ENCODE assay signal across 9 cellular contexts in genomic region chr9:124855944-124856773, GRCh38. TPM values are rescaled to one million over a fixed set of nuclear protein-coding genes. Genes with fewer than 3 reads are reported as not detected.
DNase-seq lines count a peak whose midpoint lies in the region; TF ChIP-seq lines count a peak whose summit lies in the region.
"Had no signal": no experiment of that assay in that cellular context is flagged by ENCODE, and none has a peak within 500 bp of the region (broad histone marks: within the 10 kb centered on the region; RNA-seq: fewer than 3 reads in every experiment).

No MANE protein-coding gene starts in this region.

- H3K27me3 Mint-ChIP-seq in activated CD4-positive, alpha-beta T cell treated with anti-CD3 and anti-CD28 coated beads, Interleukin-2, amount 10 ng/mL, durations not matched to agents 7 days and 5 days, result peaks cover 3% of the 10 kb centered on the region

- H3K27ac Mint-ChIP-seq in activated CD4-positive, alpha-beta T cell treated with anti-CD3 and anti-CD28 coated beads, Interleukin-2, amount 10 ng/mL, durations not matched to agents 7 days and 5 days, result no peak overlapping the region

- POLR2A ChIA-PET in activated CD4-positive, alpha-beta T cell treated with anti-CD3 and anti-CD28 coated beads, Interleukin-2, amount 10 ng/mL, durations not matched to agents 7 days and 5 days (lab: Charles Lee), result interaction anchor here (0.7 kb wide), 1 partner anchor 61 kb away, joined by 3 read pairs; no protein-coding TSS in a partner anchor

- H3K9ac ChIP-seq in smooth muscle cell (ENCODE audit: low read depth), result no peak overlapping the region

- H3K9me3 ChIP-seq in smooth muscle cell (replicated peaks; ENCODE audit: low read depth), result no peaks in the 10 kb centered on the region

- H3K27ac ChIP-seq in smooth muscle cell (ENCODE audit: low read depth), result no peak overlapping the region

- peaks cover 26% of the 10 kb centered on the region for H3K79me2 ChIP-seq in smooth muscle cell (ENCODE audit: low read depth)

- in situ Hi-C loops in astrocyte of the spinal cord (cut with HindIII; ENCODE audit: low sequenced_read_pairs), result no loop called here

- H3K27me3 ChIP-seq in smooth muscle cell (ENCODE audit: low read depth), result no peaks in the 10 kb centered on the region

- DNase-seq in activated CD4-positive, alpha-beta T cell treated with anti-CD3 and anti-CD28 coated beads, Interleukin-2, amount 50 U/mL, for 48 hours, result peak; percentile 33 to 53
- DNase-seq in activated CD4-positive, alpha-beta T cell treated with anti-CD3 and anti-CD28 coated beads, Interleukin-2, amount 10 ng/mL, durations not matched to agents 7 days and 5 days, result no peak
- DNase-seq in LNCaP clone FGC (ENCODE audit: low read depth), result no peak
- no peak for DNase-seq in astrocyte of the spinal cord (ENCODE audit: low read depth, low spot score)
- DNase-seq in retinal pigment epithelial cell (ENCODE audit: low read depth), result no peak
- DNase-seq in NCI-H2227 treated with DMSO at 0.1 percent for 48 hours (lab: John Stamatoyannopoulos, UW), result no peak
- DNase-seq in central memory CD4-positive, alpha-beta T cell, result no peak
- DNase-seq in smooth muscle cell (lab: John Stamatoyannopoulos, UW; ENCODE audit: unreplicated experiment), result no peak

- peaks cover 4% of the 10 kb centered on the region for H3K36me3 ChIP-seq in smooth muscle cell (ENCODE audit: low read depth)

- peaks cover 26% of the 10 kb centered on the region for H3F3A ChIP-seq in smooth muscle cell (ENCODE audit: low read depth)

- peak; percentile 46 for TF ChIP-seq CTCF in LNCaP clone FGC (IDR thresholded peaks at IDR 0.05; ENCODE audit: control insufficient read depth, extremely low read depth, insufficient read depth)
- TF ChIP-seq CTCF in astrocyte of the spinal cord (IDR thresholded peaks at IDR 0.05; ENCODE audit: low read depth, low read length), result peak; percentile 59
- peak; percentile 64 for TF ChIP-seq CTCF in retinal pigment epithelial cell (conservative IDR thresholded peaks at IDR 0.05; ENCODE audit: low read depth, low read length)
- TF ChIP-seq CTCF in smooth muscle cell (IDR thresholded peaks at IDR 0.05; ENCODE audit: borderline replicate concordance, insufficient read depth, poor library complexity, severe bottlenecking), result no peak

- peaks cover 51% of the 10 kb centered on the region for H4K20me1 ChIP-seq in smooth muscle cell (ENCODE audit: low read depth)

- H3K4me1 Mint-ChIP-seq in activated CD4-positive, alpha-beta T cell treated with anti-CD3 and anti-CD28 coated beads, Interleukin-2, amount 10 ng/mL, durations not matched to agents 7 days and 5 days, result peaks cover 30% of the 10 kb centered on the region

- no peak overlapping the region for H3K4me2 ChIP-seq in smooth muscle cell

- H3K4me3 Mint-ChIP-seq in activated CD4-positive, alpha-beta T cell treated with anti-CD3 and anti-CD28 coated beads, Interleukin-2, amount 10 ng/mL, durations not matched to agents 7 days and 5 days, result no peak overlapping the region

- CTCF ChIA-PET in activated CD4-positive, alpha-beta T cell treated with anti-CD3 and anti-CD28 coated beads, Interleukin-2, amount 10 ng/mL, durations not matched to agents 7 days and 5 days (lab: Charles Lee), result interaction anchor here (1.1 to 10.0 kb wide), 2 partner anchors 16 to 83 kb away, joined by 3 to 173 read pairs; partner anchors contain the start of genes NR6A1 and OLFML2A

- no peak overlapping the region for H3K4me3 ChIP-seq in LNCaP clone FGC (ENCODE audit: low read depth, low read length)
- H3K4me3 ChIP-seq in astrocyte of the spinal cord (ENCODE audit: low read depth, low read length), result no peak overlapping the region
- no peak overlapping the region for H3K4me3 ChIP-seq in retinal pigment epithelial cell (ENCODE audit: low read length)
- no peak overlapping the region for H3K4me3 ChIP-seq in smooth muscle cell

- 69% methylated on average over 16 of the region's 16 CpGs for WGBS in smooth muscle cell (ENCODE audit: low lambda C conversion rate)

- H3K4me1 ChIP-seq in smooth muscle cell (ENCODE audit: low read depth), result peaks cover 12% of the 10 kb centered on the region

- peaks cover 36% of the 10 kb centered on the region for H3K36me3 Mint-ChIP-seq in activated CD4-positive, alpha-beta T cell treated with anti-CD3 and anti-CD28 coated beads, Interleukin-2, amount 10 ng/mL, durations not matched to agents 7 days and 5 days (ENCODE audit: low read depth)

- H2AFZ ChIP-seq in smooth muscle cell (ENCODE audit: low read depth), result no peak overlapping the region

- no peaks in the 10 kb centered on the region for H3K9me3 Mint-ChIP-seq in activated CD4-positive, alpha-beta T cell treated with anti-CD3 and anti-CD28 coated beads, Interleukin-2, amount 10 ng/mL, durations not matched to agents 7 days and 5 days

RNA-seq across cellular contexts. Expression of gene WDR38, which starts 2.9 kb away (rescaled TPM):
- total RNA-seq in activated CD4-positive, alpha-beta T cell treated with anti-CD3 and anti-CD28 coated beads, Interleukin-2, amount 10 ng/mL, durations not matched to agents 7 days and 5 days, result not detected
- total RNA-seq in smooth muscle cell, result not detected in 2 replicates
- 0.41 TPM in 1 of 2 replicates, not detected in the other for polyA plus RNA-seq in smooth muscle cell
- total RNA-seq: liver had no signal
- polyA plus RNA-seq: liver had no signal

RNA-seq across cellular contexts. Expression of gene RPL35, which starts 5.6 kb away (rescaled TPM):
- 1,000 to 10,000 TPM; 1,403 to 1,537 TPM for total RNA-seq in activated CD4-positive, alpha-beta T cell treated with anti-CD3 and anti-CD28 coated beads, Interleukin-2, amount 10 ng/mL, durations not matched to agents 7 days and 5 days
- 1,579 and 1,932 TPM in 2 replicates for total RNA-seq in smooth muscle cell
- polyA plus RNA-seq in smooth muscle cell, result 1,321 and 1,396 TPM in 2 replicates

RNA-seq across cellular contexts. Expression of gene ARPC5L, which starts 5.8 kb away (rescaled TPM):
- total RNA-seq in activated CD4-positive, alpha-beta T cell treated with anti-CD3 and anti-CD28 coated beads, Interleukin-2, amount 10 ng/mL, durations not matched to agents 7 days and 5 days, result 10 to 100 TPM; 44.1 to 63.3 TPM
- total RNA-seq in smooth muscle cell, result 20.9 and 30.4 TPM in 2 replicates
- polyA plus RNA-seq in smooth muscle cell, result 69.8 and 83.9 TPM in 2 replicates

Comparison
In these comparisons a context has a peak if more than half of its experiments do, and no peak if none do; other contexts are left out.
1. DNase-seq: peak in activated CD4-positive, alpha-beta T cell treated with anti-CD3 and anti-CD28 coated beads, Interleukin-2, amount 50 U/mL, for 48 hours (2 of 2); none in activated CD4-positive, alpha-beta T cell treated with anti-CD3 and anti-CD28 coated beads, Interleukin-2, amount 10 ng/mL, durations not matched to agents 7 days and 5 days (single experiment), LNCaP clone FGC (single experiment), astrocyte of the spinal cord (single experiment), retinal pigment epithelial cell (single experiment), NCI-H2227 treated with DMSO at 0.1 percent for 48 hours (single experiment), central memory CD4-positive, alpha-beta T cell (single experiment) and smooth muscle cell (single experiment).